In genomic region chr22:21952586-21953571, GRCh38 we compare ENCODE assay signal across 8 cellular contexts. TPM values are rescaled to one million over a fixed set of nuclear protein-coding genes. Genes with fewer than 3 reads are reported as not detected.
DNase-seq lines count a peak whose midpoint lies in the region; ATAC-seq and TF ChIP-seq lines count a peak whose summit lies in the region.

Gene PPM1F (minus strand): TSS chr22:21952848. CDS start chr22:21946048, 6,800 bp downstream.

- no peak within 1 kb of the TSS for H3K4me3 ChIP-seq in CD4-positive, CD25-positive, alpha-beta regulatory T cell (ENCODE audit: low read depth, low read length)
- peak within 1 kb of the TSS; percentile 69 for H3K4me3 ChIP-seq in Jurkat, Clone E6-1 (ENCODE audit: low read length)
- peak within 1 kb of the TSS; percentile 80 for H3K4me3 ChIP-seq in fibroblast of the aortic adventitia (ENCODE audit: low read depth, low read length)

- peak; percentile 87 to 90 for ATAC-seq in CD4-positive, CD25-positive, alpha-beta regulatory T cell (ENCODE audit: low read depth in 2 of 2)
- ATAC-seq in GM19455 (IDR thresholded peaks at IDR 0.05; ENCODE audit: unreplicated experiment) = peak; percentile 63
- peak; percentile 80 for ATAC-seq in stimulated activated naive CD8-positive, alpha-beta T cell treated with anti-CD3 and anti-CD28 coated beads, Interleukin-15, Interleukin-2, amounts not matched to agents 100 U/mL and 50 U/mL, for 24 hours

- no peaks in the 10 kb centered on the region for H3K9me3 Mint-ChIP-seq in CD4-positive, CD25-positive, alpha-beta regulatory T cell
- H3K9me3 Mint-ChIP-seq in nephron progenitor cell = no peaks in the 10 kb centered on the region

- H3K27ac Mint-ChIP-seq in CD4-positive, CD25-positive, alpha-beta regulatory T cell = peak within 1 kb of the TSS; percentile 48 to 78 (median 56)
- no peak within 1 kb of the TSS for H3K27ac Mint-ChIP-seq in nephron progenitor cell

- DNase-seq in CD4-positive, CD25-positive, alpha-beta regulatory T cell = peak; percentile 83 to 91 (median 84)
- DNase-seq in Jurkat, Clone E6-1 (ENCODE audit: low read depth, low spot score) = peak; percentile 46
- DNase-seq in activated effector memory CD4-positive, alpha-beta T cell treated with Interleukin-2 at 50 U/mL for 16 hours = peak; percentile 88
- DNase-seq in fibroblast of the aortic adventitia (ENCODE audit: low read depth) (peak; percentile 61), nephron progenitor cell (peak; percentile 94)
- DNase-seq in stimulated activated naive CD8-positive, alpha-beta T cell treated with anti-CD3 and anti-CD28 coated beads, Interleukin-15, Interleukin-2, amounts not matched to agents 100 U/mL and 50 U/mL, for 24 hours = peak; percentile 94

- H3K36me3 Mint-ChIP-seq in CD4-positive, CD25-positive, alpha-beta regulatory T cell = no peaks in the 10 kb centered on the region
- no peaks in the 10 kb centered on the region for H3K36me3 Mint-ChIP-seq in nephron progenitor cell (ENCODE audit: low read depth)

- H3K27ac ChIP-seq in CD4-positive, CD25-positive, alpha-beta regulatory T cell (ENCODE audit: insufficient read depth, low read length, poor library complexity, severe bottlenecking) = no peak within 1 kb of the TSS

- peak; percentile 65 for TF ChIP-seq POLR2A in Raji (IDR thresholded peaks at IDR 0.05; ENCODE audit: insufficient read depth, low read depth, low read length)

- TF ChIP-seq CTCF in fibroblast of the aortic adventitia (IDR thresholded peaks at IDR 0.05; ENCODE audit: insufficient read depth, low read length) (peak; percentile 73), nephron progenitor cell (IDR thresholded peaks at IDR 0.05) (peak; percentile 65)

- H3K9me3 ChIP-seq in CD4-positive, CD25-positive, alpha-beta regulatory T cell (ENCODE audit: control insufficient read depth in 2 of 2, low read length in 2 of 2) = no peaks in the 10 kb centered on the region

- peak within 1 kb of the TSS; percentile 84 to 90 (median 88) for H3K4me3 Mint-ChIP-seq in CD4-positive, CD25-positive, alpha-beta regulatory T cell
- H3K4me3 Mint-ChIP-seq in nephron progenitor cell = peak within 1 kb of the TSS; percentile 85

- H3K27me3 ChIP-seq in CD4-positive, CD25-positive, alpha-beta regulatory T cell (ENCODE audit: control insufficient read depth, insufficient read depth, low read length) = no peaks in the 10 kb centered on the region

- no peaks in the 10 kb centered on the region for H3K27me3 Mint-ChIP-seq in CD4-positive, CD25-positive, alpha-beta regulatory T cell
- H3K27me3 Mint-ChIP-seq in nephron progenitor cell (ENCODE audit: low read depth, poor library complexity) = peaks cover 7% of the 10 kb centered on the region

- H3K4me1 ChIP-seq in CD4-positive, CD25-positive, alpha-beta regulatory T cell (ENCODE audit: control insufficient read depth, insufficient read depth, low read length, poor library complexity, severe bottlenecking) = peaks cover 14% of the 10 kb centered on the region

- peaks cover 0 to 27% (median 9%) of the 10 kb centered on the region in 4 donors for H3K4me1 Mint-ChIP-seq in CD4-positive, CD25-positive, alpha-beta regulatory T cell
- peaks cover 23% of the 10 kb centered on the region for H3K4me1 Mint-ChIP-seq in nephron progenitor cell

- no peaks in the 10 kb centered on the region for H3K36me3 ChIP-seq in CD4-positive, CD25-positive, alpha-beta regulatory T cell (ENCODE audit: control insufficient read depth, insufficient read depth, low read length)

RNA-seq across cellular contexts. Expression of gene PPM1F, which starts in this region (rescaled TPM):
- 19.6 TPM for total RNA-seq in CD4-positive, CD25-positive, alpha-beta regulatory T cell
- 1 to 10 TPM; 5.6 to 8.7 (median 6.6) TPM for polyA plus RNA-seq in CD4-positive, CD25-positive, alpha-beta regulatory T cell
- polyA plus RNA-seq in Jurkat, Clone E6-1 (2012; ENCODE audit: insufficient read depth, insufficient read length) = 19.5 TPM
- total RNA-seq in fibroblast of the aortic adventitia (ENCODE audit: low replicate concordance) = 27.1 and 30.6 TPM in 2 replicates
